In the genomic region with DNA sequence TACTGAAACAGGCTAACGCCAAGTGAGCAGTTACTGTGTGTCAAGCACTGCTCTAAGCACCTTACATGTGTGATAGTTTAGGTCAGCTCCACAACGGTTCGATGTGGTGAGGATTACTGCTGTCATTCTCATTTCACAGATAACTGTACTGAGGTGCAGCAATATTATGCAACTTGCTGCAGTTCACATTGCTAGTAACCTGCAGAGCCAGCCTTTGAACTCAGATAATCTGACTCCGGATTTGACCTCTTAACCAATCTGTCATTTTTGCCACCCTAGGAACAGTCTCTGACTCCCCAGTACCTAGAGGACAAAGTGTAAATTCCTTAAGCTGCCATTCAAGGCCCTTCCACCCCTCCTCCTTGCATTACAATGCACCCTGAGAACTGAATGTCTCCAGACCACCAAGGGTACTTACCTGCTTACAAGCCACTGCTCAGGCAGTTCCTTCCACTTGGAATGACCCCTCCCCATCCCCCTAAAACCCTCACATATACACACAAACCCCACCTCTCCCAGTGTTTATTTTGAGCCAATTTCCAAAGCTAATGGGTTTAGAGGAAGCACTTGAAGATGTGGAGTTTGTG, we compare ENCODE assay signal across 29 cellular contexts.
"Had no signal": no experiment of that assay in that cellular context is flagged by ENCODE, and none has a peak within 500 bp of the region (broad histone marks: within the 10 kb centered on the region; RNA-seq: fewer than 3 reads in every experiment).

No MANE protein-coding gene starts in this region.

- H3K36me3 ChIP-seq: adrenal gland, breast epithelium, SJCRH30, WERI-Rb-1 had no signal

- DNase-seq: activated CD4-positive, alpha-beta T cell treated with anti-CD3 and anti-CD28 coated beads for 4 hours; activated CD8-positive, alpha-beta memory T cell treated with anti-CD3 and anti-CD28 coated beads, Interleukin-2, amount 50 U/mL, for 4 hours; activated CD8-positive, alpha-beta T cell treated with anti-CD3 and anti-CD28 coated beads for 36 hours; activated gamma-delta T cell treated with Interleukin-2 at 50 U/mL for 16 hours; activated naive CD4-positive, alpha-beta T cell treated with anti-CD3 and anti-CD28 coated beads, Interleukin-2, amount 10 ng/mL, durations not matched to agents 7 days and 5 days; activated naive CD8-positive, alpha-beta T cell treated with anti-CD3 and anti-CD28 coated beads for 36 hours; activated T-cell treated with anti-CD3 and anti-CD28 coated beads, Interleukin-2, amount 50 U/mL, for 72 hours; adrenal gland; anterior cingulate cortex; Kasumi-1; KBM-7; NCI-H1048; NCI-H146; NCI-H1930; NCI-H2171; NCI-H2227 treated with DMSO at 0.1 percent for 48 hours; NCI-H446 treated with DMSO at 0.1 percent for 48 hours; NCI-H524 treated with DMSO at 0.1 percent for 48 hours; NCI-H82; OCI-M1; Right ventricle myocardium superior; SJCRH30; SK-N-SH; T-helper 1 cell; WERI-Rb-1 had no signal

- H3K4me3 ChIP-seq: adrenal gland, breast epithelium, SJCRH30 had no signal

- H3K27me3 ChIP-seq: SJCRH30 had no signal

- H3K27ac ChIP-seq: adrenal gland, breast epithelium, RWPE1, SJCRH30, WERI-Rb-1 had no signal

- H3K4me2 ChIP-seq: SK-N-SH had no signal

- ATAC-seq: activated CD4-positive, CD25-positive, alpha-beta regulatory T cell treated with anti-CD3 and anti-CD28 coated beads, Interleukin-2, amount 50 U/mL, for 24 hours; activated CD8-positive, alpha-beta T cell treated with anti-CD3 and anti-CD28 coated beads for 36 hours; activated T-cell treated with anti-CD3 and anti-CD28 coated beads, Interleukin-2, amount 50 U/mL, for 72 hours; Panc1 had no signal

- H3K9ac ChIP-seq: SK-N-SH had no signal

- H3K4me1 ChIP-seq: adrenal gland, breast epithelium, SJCRH30 had no signal

- H3K9me3 ChIP-seq: adrenal gland, breast epithelium, SJCRH30, SK-N-SH had no signal
